17 cellular contexts compared by ENCODE assay signal in the genomic region with DNA sequence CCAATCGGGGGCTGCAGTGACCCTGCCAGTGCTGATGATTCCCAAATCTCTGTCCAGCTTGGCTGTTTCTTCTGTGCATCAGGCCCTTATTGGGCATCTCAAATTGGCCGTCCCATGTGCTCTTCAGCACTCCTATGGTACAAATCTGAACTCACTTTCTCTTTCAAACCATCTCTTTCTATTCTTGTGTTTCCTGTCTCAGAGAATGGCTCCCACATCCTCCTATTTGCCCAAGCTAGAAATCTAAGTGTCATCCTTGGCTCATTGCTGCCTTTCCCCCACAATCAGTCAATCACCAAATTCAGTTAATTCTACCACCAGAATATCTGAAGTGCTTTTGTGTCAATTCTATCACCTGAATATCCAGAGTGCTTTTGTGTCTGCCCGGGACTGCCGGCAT.
A peak's percentile ranks its signal among the peaks of the same experiment; 100 is the strongest.
DNase-seq lines count a peak whose midpoint lies in the region; ATAC-seq and TF ChIP-seq lines count a peak whose summit lies in the region.
"Had no signal": no experiment of that assay in that cellular context is flagged by ENCODE, and none has a peak within 500 bp of the region (broad histone marks: within the 10 kb centered on the region; RNA-seq: fewer than 3 reads in every experiment).

No MANE protein-coding gene starts in this region.

- CTCF ChIA-PET in activated naive CD4-positive, alpha-beta T cell treated with anti-CD3 and anti-CD28 coated beads, Interleukin-2, amount 10 ng/mL, durations not matched to agents 7 days and 5 days (lab: Charles Lee), result interaction anchor here (1.0 to 7.6 kb wide), 3 partner anchors 76 to 377 kb away, joined by 3 to 41 read pairs (median 3); partner anchors contain the start of gene ADAMTS6
- CTCF ChIA-PET in OCI-LY7 (lab: Charles Lee; ENCODE audit: unreplicated experiment), result no interaction called here

- peaks cover 4% of the 10 kb centered on the region for H3K27me3 Mint-ChIP-seq in activated naive CD4-positive, alpha-beta T cell treated with anti-CD3 and anti-CD28 coated beads, Interleukin-2, amount 10 ng/mL, durations not matched to agents 7 days and 5 days
- H3K27me3 Mint-ChIP-seq in stimulated activated naive CD8-positive, alpha-beta T cell treated with anti-CD3 and anti-CD28 coated beads, Interleukin-15, amount 100 ng/mL, for 72 hours, result no peaks in the 10 kb centered on the region
- peaks cover 9 to 28% (median 14%) of the 10 kb centered on the region in 3 donors for H3K27me3 Mint-ChIP-seq in CD14-positive monocyte (ENCODE audit: low read depth in 3 of 3)

- H3K4me1 ChIP-seq in OCI-LY7 (ENCODE audit: insufficient read depth, low read length, poor library complexity, severe bottlenecking) (peaks cover 39% of the 10 kb centered on the region), lower lobe of right lung (peaks cover 12% of the 10 kb centered on the region)

- intact Hi-C loops in OCI-LY7 (cut with micrococcal nuclease; ENCODE audit: unreplicated experiment) (loop anchor here (10.0 kb wide), 1 partner anchor 290 kb away; no protein-coding TSS in a partner anchor), CD14-positive monocyte (cut with micrococcal nuclease) (loop anchor here in 1 of 2 donors (10.0 kb wide), 1 partner anchor 380 kb away; the partner anchor contains the start of gene ADAMTS6), lower lobe of right lung (cut with DNase I) (no loop called here)

- H3K9me2 ChIP-seq in OCI-LY7 (ENCODE audit: insufficient read depth, low read length), result no peaks in the 10 kb centered on the region

- H3K27ac Mint-ChIP-seq in activated naive CD4-positive, alpha-beta T cell treated with anti-CD3 and anti-CD28 coated beads, Interleukin-2, amount 10 ng/mL, durations not matched to agents 7 days and 5 days, result peak overlapping the region; percentile 21
- H3K27ac Mint-ChIP-seq in stimulated activated naive CD8-positive, alpha-beta T cell treated with anti-CD3 and anti-CD28 coated beads, Interleukin-15, amount 100 ng/mL, for 72 hours, result no peak overlapping the region
- no peak overlapping the region for H3K27ac Mint-ChIP-seq in CD14-positive monocyte
- H3K27ac Mint-ChIP-seq: activated CD4-positive, alpha-beta memory T cell treated with anti-CD3 and anti-CD28 coated beads for 36 hours had no signal

- no peak overlapping the region for H3K27ac ChIP-seq in OCI-LY7 (ENCODE audit: low read depth, low read length, poor library complexity, severe bottlenecking)
- H3K27ac ChIP-seq in lower lobe of right lung, result no peak overlapping the region
- H3K27ac ChIP-seq: A549, Peyer's patch, spleen, transverse colon had no signal

- H4K20me1 ChIP-seq in OCI-LY7 (ENCODE audit: insufficient read depth, low read length), result no peaks in the 10 kb centered on the region

- no peaks in the 10 kb centered on the region for H3K79me2 ChIP-seq in OCI-LY7 (ENCODE audit: insufficient read depth, low read depth, low read length)

- POLR2A ChIA-PET in OCI-LY7 (lab: Charles Lee), result interaction anchor here (0.5 kb wide), 1 partner anchor 176 kb away, joined by 3 read pairs; no protein-coding TSS in a partner anchor

- H3K9me3 Mint-ChIP-seq in activated naive CD4-positive, alpha-beta T cell treated with anti-CD3 and anti-CD28 coated beads, Interleukin-2, amount 10 ng/mL, durations not matched to agents 7 days and 5 days, result no peaks in the 10 kb centered on the region
- no peaks in the 10 kb centered on the region for H3K9me3 Mint-ChIP-seq in stimulated activated naive CD8-positive, alpha-beta T cell treated with anti-CD3 and anti-CD28 coated beads, Interleukin-15, amount 100 ng/mL, for 72 hours
- H3K9me3 Mint-ChIP-seq in CD14-positive monocyte, result peaks cover 0 to 2% (median 0%) of the 10 kb centered on the region in 7 donors
- H3K9me3 Mint-ChIP-seq: activated CD4-positive, alpha-beta memory T cell treated with anti-CD3 and anti-CD28 coated beads for 36 hours had no signal

- BruUV-seq in OCI-LY7 (replicated peaks; lab: Mats Ljungman, UMichigan), result no TSS peak

- H3K36me3 ChIP-seq in OCI-LY7 (ENCODE audit: insufficient read depth, low read length) (no peaks in the 10 kb centered on the region; the same call in 1 of the 2 replicates), lower lobe of right lung (no peaks in the 10 kb centered on the region)
- H3K36me3 ChIP-seq: Peyer's patch, spleen, transverse colon had no signal

- no peaks in the 10 kb centered on the region for H3K36me3 Mint-ChIP-seq in activated naive CD4-positive, alpha-beta T cell treated with anti-CD3 and anti-CD28 coated beads, Interleukin-2, amount 10 ng/mL, durations not matched to agents 7 days and 5 days
- H3K36me3 Mint-ChIP-seq in CD14-positive monocyte, result no peaks in the 10 kb centered on the region
- H3K36me3 Mint-ChIP-seq: activated CD4-positive, alpha-beta memory T cell treated with anti-CD3 and anti-CD28 coated beads for 36 hours had no signal

- no peaks in the 10 kb centered on the region for H3K27me3 ChIP-seq in lower lobe of right lung (ENCODE audit: low read depth)
- H3K27me3 ChIP-seq: Peyer's patch, spleen, transverse colon had no signal

- H3K4me3 ChIP-seq in OCI-LY7 (ENCODE audit: low read depth, low read length, poor library complexity, severe bottlenecking), result no peak overlapping the region
- no peak overlapping the region for H3K4me3 ChIP-seq in lower lobe of right lung
- H3K4me3 ChIP-seq: A549, Peyer's patch, spleen, transverse colon had no signal

- no peaks in the 10 kb centered on the region for H3K9me3 ChIP-seq in OCI-LY7 (ENCODE audit: low read length)
- H3K9me3 ChIP-seq in lower lobe of right lung, result no peaks in the 10 kb centered on the region
- H3K9me3 ChIP-seq: A549, Peyer's patch, spleen, transverse colon had no signal

- peaks cover 41% of the 10 kb centered on the region for H3K4me1 Mint-ChIP-seq in activated naive CD4-positive, alpha-beta T cell treated with anti-CD3 and anti-CD28 coated beads, Interleukin-2, amount 10 ng/mL, durations not matched to agents 7 days and 5 days
- peaks cover 54% of the 10 kb centered on the region for H3K4me1 Mint-ChIP-seq in stimulated activated naive CD8-positive, alpha-beta T cell treated with anti-CD3 and anti-CD28 coated beads, Interleukin-15, amount 100 ng/mL, for 72 hours
- H3K4me1 Mint-ChIP-seq in CD14-positive monocyte, result peaks cover 10% of the 10 kb centered on the region

- no peak for TF ChIP-seq CTCF in OCI-LY7 (conservative IDR thresholded peaks at IDR 0.05; ENCODE audit: low read length)
- no peak for TF ChIP-seq CTCF in CD14-positive monocyte (IDR thresholded peaks at IDR 0.05)
- no peak for TF ChIP-seq CTCF in lower lobe of right lung (IDR thresholded peaks at IDR 0.05)

- H3K4me3 Mint-ChIP-seq in activated naive CD4-positive, alpha-beta T cell treated with anti-CD3 and anti-CD28 coated beads, Interleukin-2, amount 10 ng/mL, durations not matched to agents 7 days and 5 days, result no peak overlapping the region
- H3K4me3 Mint-ChIP-seq in stimulated activated naive CD8-positive, alpha-beta T cell treated with anti-CD3 and anti-CD28 coated beads, Interleukin-15, amount 100 ng/mL, for 72 hours, result peak overlapping the region; percentile 14 to 27
- H3K4me3 Mint-ChIP-seq in CD14-positive monocyte, result no peak overlapping the region
- H3K4me3 Mint-ChIP-seq: activated CD4-positive, alpha-beta memory T cell treated with anti-CD3 and anti-CD28 coated beads for 36 hours had no signal

- no peak for DNase-seq in activated naive CD4-positive, alpha-beta T cell treated with anti-CD3 and anti-CD28 coated beads, Interleukin-2, amount 10 ng/mL, durations not matched to agents 7 days and 5 days
- no peak for DNase-seq in activated naive CD4-positive, alpha-beta T cell treated with Interleukin-2 at 50 U/mL for 16 hours
- DNase-seq in OCI-LY7 (ENCODE audit: low spot score), result peak; percentile 32
- DNase-seq in stimulated activated naive CD8-positive, alpha-beta T cell treated with anti-CD3 and anti-CD28 coated beads, Interleukin-15, amount 100 ng/mL, for 72 hours, result no peak
- DNase-seq in CD14-positive monocyte (ENCODE audit: low spot score), result no peak
- no peak for DNase-seq in activated effector memory CD4-positive, alpha-beta T cell treated with anti-CD3 and anti-CD28 coated beads, Interleukin-2, amount 50 U/mL, for 16 hours
- no peak for DNase-seq in lower lobe of right lung
- DNase-seq: activated CD4-positive, alpha-beta memory T cell treated with anti-CD3 and anti-CD28 coated beads for 36 hours; activated naive CD4-positive, alpha-beta T cell treated with anti-CD3 and anti-CD28 coated beads, Interleukin-2, amount 50 U/mL, for 16 hours; NCI-H1048; NCI-H446 treated with DMSO at 0.1 percent for 48 hours; Peyer's patch; spleen; transverse colon had no signal

- H3K4me2 ChIP-seq in OCI-LY7 (ENCODE audit: low read length), result peak overlapping the region; percentile 30
- H3K4me2 ChIP-seq: A549 had no signal

- H2AFZ ChIP-seq in OCI-LY7 (ENCODE audit: low read length), result no peak overlapping the region

- ATAC-seq in GM21528 (IDR thresholded peaks at IDR 0.05; ENCODE audit: low FRiP score, unreplicated experiment), result peak; percentile 42
- peak; percentile 30 for ATAC-seq in stimulated activated naive CD8-positive, alpha-beta T cell treated with anti-CD3 and anti-CD28 coated beads, Interleukin-15, amount 100 ng/mL, for 72 hours
- ATAC-seq in lower lobe of right lung, result no peak
- ATAC-seq: A549, esophagus mucosa had no signal

Comparison
In these comparisons a context has a peak if more than half of its experiments do, and no peak if none do; other contexts are left out.
1. H3K4me3 Mint-ChIP-seq: peak in stimulated activated naive CD8-positive, alpha-beta T cell treated with anti-CD3 and anti-CD28 coated beads, Interleukin-15, amount 100 ng/mL, for 72 hours (2 of 2); none in activated naive CD4-positive, alpha-beta T cell treated with anti-CD3 and anti-CD28 coated beads, Interleukin-2, amount 10 ng/mL, durations not matched to agents 7 days and 5 days (single experiment) and CD14-positive monocyte (0 of 2).
2. ATAC-seq: peak in GM21528 (single experiment) and stimulated activated naive CD8-positive, alpha-beta T cell treated with anti-CD3 and anti-CD28 coated beads, Interleukin-15, amount 100 ng/mL, for 72 hours (single experiment); none in lower lobe of right lung (0 of 2).